ENCODE assay signal across 8 cellular contexts in the genomic region with DNA sequence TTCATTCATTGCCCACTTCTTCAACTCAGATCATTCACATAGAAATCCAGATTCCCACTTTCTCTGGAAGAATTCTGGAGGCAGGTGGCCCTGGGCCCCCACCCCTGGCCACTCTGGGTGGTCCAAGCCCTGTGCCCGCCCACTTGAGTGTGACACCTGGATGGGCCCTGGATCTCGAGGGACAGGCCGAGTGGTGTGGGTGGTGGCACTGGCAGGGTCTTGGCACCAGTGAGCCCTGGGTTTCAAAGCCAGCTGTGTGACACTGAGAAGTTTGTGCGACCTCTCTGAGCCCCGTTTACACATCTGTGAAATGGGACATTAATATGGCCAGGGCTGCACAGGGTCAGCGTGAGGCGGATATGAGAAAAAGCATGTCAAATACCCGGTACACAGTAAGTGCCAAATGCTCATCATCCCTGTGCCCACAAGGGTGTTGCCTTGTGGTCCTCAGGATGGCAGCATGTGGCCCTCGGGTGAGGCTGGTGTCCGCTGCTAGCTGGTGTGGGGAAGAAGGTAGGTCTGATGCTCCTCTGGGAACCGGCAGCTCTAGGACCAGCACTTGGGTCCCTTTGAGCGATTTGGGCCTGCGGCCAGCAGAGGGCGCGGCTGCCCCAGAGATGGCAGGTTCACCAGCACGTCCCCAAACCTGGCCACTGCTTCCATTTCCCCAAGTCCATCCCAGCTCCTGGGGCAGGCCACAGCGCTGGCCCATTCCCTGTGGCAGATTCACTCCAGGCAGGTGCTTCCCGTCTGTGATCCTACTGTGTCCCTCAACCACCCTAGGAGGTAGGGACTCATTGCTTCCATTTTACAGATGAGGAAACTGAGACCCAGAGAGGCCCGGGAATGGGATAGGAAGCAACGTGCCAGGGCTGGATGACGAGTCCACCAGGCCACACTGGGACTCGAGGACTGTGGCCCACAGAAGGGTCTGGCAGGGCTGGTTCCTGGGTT.
DNase-seq lines count a peak whose midpoint lies in the region; ATAC-seq and TF ChIP-seq lines count a peak whose summit lies in the region.

No MANE protein-coding gene starts in this region.

- ATAC-seq in GM19467 (IDR thresholded peaks at IDR 0.05; ENCODE audit: unreplicated experiment) (peak; percentile 46), GM18873 (IDR thresholded peaks at IDR 0.05; ENCODE audit: low FRiP score, unreplicated experiment) (no peak)

- DNase-seq in AG20443 (ENCODE audit: low spot score) (peak; percentile 79), NCI-H2107 treated with DMSO at 0.1 percent for 48 hours (lab: John Stamatoyannopoulos, UW; ENCODE audit: unreplicated experiment) (peak; percentile 48), T47D (ENCODE audit: low read depth in 1 of 2, low spot score in 1 of 2) (peak; percentile 82 to 92), islet precursor cell (peak; percentile 93)
- peak; percentile 61 to 64 for DNase-seq in stimulated activated CD4-positive, alpha-beta T cell treated with anti-CD3 and anti-CD28 coated beads, Interleukin-15, amount 100 ng/mL, for 48 hours (ENCODE audit: low read depth in 2 of 2)

- peak; percentile 88 for TF ChIP-seq CTCF in WI38 (IDR thresholded peaks at IDR 0.05; ENCODE audit: low read depth, low read length)

- no peak overlapping the region for H3K4me3 ChIP-seq in WI38 (ENCODE audit: low read depth, low read length)

- in situ Hi-C loops in T47D (cut with HindIII; ENCODE audit: low pct_unique_long_range_greater_than_20kb, low sequenced_read_pairs): no loop called here
